In genomic region chr19:34336781-34337271, GRCh38 we compare ENCODE assay signal across 8 cellular contexts. TPM values are rescaled to one million over a fixed set of nuclear protein-coding genes. Genes with fewer than 3 reads are reported as not detected.
DNase-seq lines count a peak whose midpoint lies in the region; ATAC-seq and TF ChIP-seq lines count a peak whose summit lies in the region.

No MANE protein-coding gene starts in this region.

- peaks cover 3 to 8% of the 10 kb centered on the region in 2 donors for H3K36me3 Mint-ChIP-seq in activated T-cell treated with anti-CD3 and anti-CD28 coated beads, Interleukin-2, amount 50 U/mL, for 72 hours (ENCODE audit: insufficient read depth in 2 of 2)

- intact Hi-C loops in left ventricle myocardium superior (cut with micrococcal nuclease): no loop called here

- peak; percentile 42 to 43 for ATAC-seq in activated T-cell treated with anti-CD3 and anti-CD28 coated beads, Interleukin-2, amount 50 U/mL, for 72 hours (replicated peaks in 1 of 2)
- ATAC-seq in left ventricle myocardium superior (peak; percentile 10), HG03039 (IDR thresholded peaks at IDR 0.05; ENCODE audit: unreplicated experiment) (no peak), GM18517 (IDR thresholded peaks at IDR 0.05; ENCODE audit: unreplicated experiment) (no peak)

- H3K4me3 ChIP-seq in NB4 (ENCODE audit: low read depth, low read length): no peak overlapping the region

- TF ChIP-seq POLR2A in NB4 (IDR thresholded peaks at IDR 0.05; ENCODE audit: extremely low read depth, insufficient read length): no peak

- TF ChIP-seq CTCF in NB4 (IDR thresholded peaks at IDR 0.05; ENCODE audit: low read depth, low read length): peak; percentile 32

- no peaks in the 10 kb centered on the region for H3K9me3 Mint-ChIP-seq in activated T-cell treated with anti-CD3 and anti-CD28 coated beads, Interleukin-2, amount 50 U/mL, for 72 hours

- DNase-seq in activated T-cell treated with anti-CD3 and anti-CD28 coated beads for 1 hour (ENCODE audit: low read depth) (peak; percentile 25), NB4 (ENCODE audit: low read depth) (peak; percentile 35), left ventricle myocardium superior (no peak)
- DNase-seq in activated T-cell treated with anti-CD3 and anti-CD28 coated beads, Interleukin-2, amount 50 U/mL, for 48 hours: no peak
- peak; percentile 48 to 62 for DNase-seq in activated T-cell treated with anti-CD3 and anti-CD28 coated beads, Interleukin-2, amount 50 U/mL, for 72 hours
- DNase-seq in stimulated activated naive CD4-positive, alpha-beta T cell (lab: John Stamatoyannopoulos, UW): peak in 4 of 6 experiments; percentile 36 to 70 (median 50)

- peak overlapping the region; percentile 55 for H3K27ac Mint-ChIP-seq in activated T-cell treated with anti-CD3 and anti-CD28 coated beads, Interleukin-2, amount 50 U/mL, for 72 hours

- H3K4me3 Mint-ChIP-seq in activated T-cell treated with anti-CD3 and anti-CD28 coated beads, Interleukin-2, amount 50 U/mL, for 72 hours: no peak overlapping the region

- no peaks in the 10 kb centered on the region for H3K27me3 Mint-ChIP-seq in activated T-cell treated with anti-CD3 and anti-CD28 coated beads, Interleukin-2, amount 50 U/mL, for 72 hours (ENCODE audit: low read depth)

- H3K4me1 Mint-ChIP-seq in activated T-cell treated with anti-CD3 and anti-CD28 coated beads, Interleukin-2, amount 50 U/mL, for 72 hours (ENCODE audit: low read depth): peaks cover 8% of the 10 kb centered on the region

RNA-seq across cellular contexts. Expression of gene GPI, which starts 28.2 kb away (rescaled TPM):
- total RNA-seq in activated T-cell treated with anti-CD3 and anti-CD28 coated beads, Interleukin-2, amount 50 U/mL, for 72 hours: 100 to 1,000 TPM; 240 to 282 TPM
- 553 TPM for total RNA-seq in left ventricle myocardium superior

Comparison
In these comparisons a context has a peak if more than half of its experiments do, and no peak if none do; other contexts are left out.
1. DNase-seq: peak in activated T-cell treated with anti-CD3 and anti-CD28 coated beads for 1 hour (single experiment), NB4 (single experiment), activated T-cell treated with anti-CD3 and anti-CD28 coated beads, Interleukin-2, amount 50 U/mL, for 72 hours (2 of 2) and stimulated activated naive CD4-positive, alpha-beta T cell (4 of 6); none in activated T-cell treated with anti-CD3 and anti-CD28 coated beads, Interleukin-2, amount 50 U/mL, for 48 hours (0 of 2) and left ventricle myocardium superior (single experiment).
2. ATAC-seq: peak in activated T-cell treated with anti-CD3 and anti-CD28 coated beads, Interleukin-2, amount 50 U/mL, for 72 hours (2 of 2) and left ventricle myocardium superior (single experiment); none in HG03039 (single experiment) and GM18517 (single experiment).